20 cellular contexts compared by ENCODE assay signal in genomic region chr10:18561861-18562551, GRCh38.
"Had no signal": no experiment of that assay in that cellular context is flagged by ENCODE, and none has a peak within 500 bp of the region (broad histone marks: within the 10 kb centered on the region; RNA-seq: fewer than 3 reads in every experiment).

No MANE protein-coding gene starts in this region.

- H3K27me3 ChIP-seq: esophagus muscularis mucosa, gastroesophageal sphincter, hepatocyte, sigmoid colon, tibial artery, upper lobe of left lung, uterus had no signal

- H2AFZ ChIP-seq: hepatocyte had no signal

- H3K27ac ChIP-seq: epithelial cell of prostate, esophagus muscularis mucosa, gastroesophageal sphincter, hepatocyte, sigmoid colon, tibial artery, upper lobe of left lung, uterus had no signal

- H3K4me2 ChIP-seq: hepatocyte had no signal

- H3K79me2 ChIP-seq: hepatocyte had no signal

- H3K9me3 ChIP-seq: gastroesophageal sphincter, tibial artery, uterus had no signal

- H3K4me1 ChIP-seq: esophagus muscularis mucosa, gastroesophageal sphincter, sigmoid colon, tibial artery, upper lobe of left lung, uterus had no signal

- H3K4me3 ChIP-seq: esophagus muscularis mucosa, gastroesophageal sphincter, hepatocyte, lung, mucosa of descending colon, sigmoid colon, tibial artery, upper lobe of left lung, uterus had no signal

- ATAC-seq: effector memory CD8-positive, alpha-beta T cell; gastroesophageal sphincter; left colon; left ventricle myocardium superior; mucosa of descending colon; naive thymus-derived CD8-positive, alpha-beta T cell; stimulated activated naive CD8-positive, alpha-beta T cell treated with anti-CD3 and anti-CD28 coated beads, Interleukin-15, Interleukin-2, amounts not matched to agents 100 U/mL and 50 U/mL, for 24 hours had no signal

- FAIRE-seq: colon, kidney, small intestine had no signal

- H3K36me3 ChIP-seq: uterus had no signal

- DNase-seq: effector memory CD8-positive, alpha-beta T cell; kidney; left colon; left ventricle myocardium superior; mucosa of descending colon; naive thymus-derived CD8-positive, alpha-beta T cell; posterior cingulate gyrus; sigmoid colon; small intestine; stimulated activated CD4-positive, alpha-beta T cell treated with anti-CD3 and anti-CD28 coated beads, Interleukin-12 subunit alpha, Interleukin-12 subunit beta, amount 100 ng/mL, for 4 hours; stimulated activated naive CD8-positive, alpha-beta T cell treated with anti-CD3 and anti-CD28 coated beads, Interleukin-15, Interleukin-2, amounts not matched to agents 100 U/mL and 50 U/mL, for 24 hours; tibial artery; upper lobe of left lung; uterus had no signal
